Comparison of ENCODE assay signal across 13 cellular contexts in genomic region chr21:34552324-34553198, GRCh38. TPM values are rescaled to one million over a fixed set of nuclear protein-coding genes. Genes with fewer than 3 reads are reported as not detected.
DNase-seq lines count a peak whose midpoint lies in the region; ATAC-seq and TF ChIP-seq lines count a peak whose summit lies in the region.
"Had no signal": no experiment of that assay in that cellular context is flagged by ENCODE, and none has a peak within 500 bp of the region (broad histone marks: within the 10 kb centered on the region; RNA-seq: fewer than 3 reads in every experiment).

No MANE protein-coding gene starts in this region.

- peaks cover 19 to 43% (median 28%) of the 10 kb centered on the region in 11 experiments for H3K9me3 ChIP-seq in BLaER1 treated with 17β-estradiol and CSF1 and Interleukin-3, amounts not matched to agents 10 nM and 100 nM (replicated peaks in 1 of 11)
- H3K9me3 ChIP-seq in RWPE2 (ENCODE audit: severe bottlenecking) (no peaks in the 10 kb centered on the region), endodermal cell (ENCODE audit: control insufficient read depth, low read length) (peaks cover 13% of the 10 kb centered on the region), osteoblast (ENCODE audit: low read depth, low read length) (no peaks in the 10 kb centered on the region), left ventricle myocardium inferior (replicated peaks) (peaks cover 4% of the 10 kb centered on the region)
- no peaks in the 10 kb centered on the region for H3K9me3 ChIP-seq in CD4-positive, alpha-beta memory T cell (ENCODE audit: control insufficient read depth in 1 of 2, low read length in 2 of 2)

- H3K9me3 Mint-ChIP-seq in endodermal cell, result peaks cover 19% of the 10 kb centered on the region
- H3K9me3 Mint-ChIP-seq in CD4-positive, alpha-beta memory T cell, result peaks cover 2 to 13% (median 6%) of the 10 kb centered on the region in 8 donors

- 78 to 86% methylated on average over 5 to 8 of the region's 8 CpGs for WGBS in endodermal cell (ENCODE audit: insufficient coverage in 1 of 2, insufficient read length in 1 of 2), 2 experiments

- H3K4me3 Mint-ChIP-seq in endodermal cell, result no peak overlapping the region
- H3K4me3 Mint-ChIP-seq in CD4-positive, alpha-beta memory T cell, result no peak overlapping the region
- H3K4me3 Mint-ChIP-seq: activated CD8-positive, alpha-beta memory T cell treated with anti-CD3 and anti-CD28 coated beads, Interleukin-2, amount 10 ng/mL, durations not matched to agents 7 days and 5 days; B cell; T-helper 2 cell treated with Interferon-gamma antibody and Interleukin-4, amounts not matched to agents 5 μg/mL and 100 μg/mL, for 36 hours had no signal

- no peak overlapping the region for H3K9ac ChIP-seq in BLaER1 treated with 17β-estradiol and CSF1 and Interleukin-3, amounts not matched to agents 10 nM and 100 nM
- H3K9ac ChIP-seq in endodermal cell (ENCODE audit: extremely low read depth, low read length, poor library complexity, severe bottlenecking), result no peak overlapping the region
- H3K9ac ChIP-seq: KMS-11 had no signal

- H3K79me2 ChIP-seq in osteoblast (ENCODE audit: insufficient read depth, low read length), result peaks cover 2% of the 10 kb centered on the region

- no peak overlapping the region for H3K4me3 ChIP-seq in BLaER1 treated with 17β-estradiol and CSF1 and Interleukin-3, amounts not matched to agents 10 nM and 100 nM
- H3K4me3 ChIP-seq in RWPE2 (ENCODE audit: severe bottlenecking) (no peak overlapping the region), endodermal cell (ENCODE audit: low read length) (peak overlapping the region; percentile 61), osteoblast (ENCODE audit: insufficient read depth, low read length) (peak overlapping the region; percentile 51), left ventricle myocardium inferior (no peak overlapping the region)
- H3K4me3 ChIP-seq in CD4-positive, alpha-beta memory T cell (ENCODE audit: low read length in 2 of 2), result no peak overlapping the region

- no peak overlapping the region for H3K27ac Mint-ChIP-seq in endodermal cell
- no peak overlapping the region for H3K27ac Mint-ChIP-seq in CD4-positive, alpha-beta memory T cell
- H3K27ac Mint-ChIP-seq: activated CD8-positive, alpha-beta memory T cell treated with anti-CD3 and anti-CD28 coated beads, Interleukin-2, amount 10 ng/mL, durations not matched to agents 7 days and 5 days; B cell; T-helper 2 cell treated with Interferon-gamma antibody and Interleukin-4, amounts not matched to agents 5 μg/mL and 100 μg/mL, for 36 hours had no signal

- no peak overlapping the region for H3K27ac ChIP-seq in BLaER1 treated with 17β-estradiol and CSF1 and Interleukin-3, amounts not matched to agents 10 nM and 100 nM
- H3K27ac ChIP-seq in RWPE2 (ENCODE audit: poor library complexity, severe bottlenecking) (peak overlapping the region; percentile 85), endodermal cell (ENCODE audit: low read depth, low read length) (peak overlapping the region; percentile 74), osteoblast (ENCODE audit: low read depth, low read length) (peak overlapping the region; percentile 96), left ventricle myocardium inferior (replicated peaks) (no peak overlapping the region)
- no peak overlapping the region for H3K27ac ChIP-seq in CD4-positive, alpha-beta memory T cell (ENCODE audit: low read depth, low read length)
- H3K27ac ChIP-seq: KMS-11 had no signal

- H3K36me3 ChIP-seq in BLaER1 treated with 17β-estradiol and CSF1 and Interleukin-3, amounts not matched to agents 10 nM and 100 nM, result peaks cover 0 to 17% (median 6%) of the 10 kb centered on the region in 11 experiments; a peak in 5 of 22 replicates
- H3K36me3 ChIP-seq in RWPE2 (ENCODE audit: low read depth) (no peaks in the 10 kb centered on the region), endodermal cell (ENCODE audit: control insufficient read depth, insufficient read depth, low read length) (no peaks in the 10 kb centered on the region), osteoblast (ENCODE audit: insufficient read depth, low read length) (no peaks in the 10 kb centered on the region), left ventricle myocardium inferior (no peaks in the 10 kb centered on the region)
- no peaks in the 10 kb centered on the region for H3K36me3 ChIP-seq in CD4-positive, alpha-beta memory T cell (ENCODE audit: insufficient read depth, low read length)

- H3K36me3 Mint-ChIP-seq in endodermal cell (ENCODE audit: low read depth), result peaks cover 8% of the 10 kb centered on the region
- peaks cover 3 to 17% of the 10 kb centered on the region in 2 donors for H3K36me3 Mint-ChIP-seq in CD4-positive, alpha-beta memory T cell

- TF ChIP-seq CTCF in RWPE2 (IDR thresholded peaks at IDR 0.05; ENCODE audit: poor library complexity, severe bottlenecking), result no peak
- no peak for TF ChIP-seq CTCF in endodermal cell (conservative IDR thresholded peaks at IDR 0.05)
- TF ChIP-seq CTCF in osteoblast (IDR thresholded peaks at IDR 0.05; ENCODE audit: extremely low read depth, low read depth, low read length), result no peak
- no peak for TF ChIP-seq CTCF in left ventricle myocardium inferior (IDR thresholded peaks at IDR 0.05; ENCODE audit: borderline replicate concordance)

- no peak for ATAC-seq in RWPE2 (ENCODE audit: low read depth)
- ATAC-seq in GM21390 (IDR thresholded peaks at IDR 0.05; ENCODE audit: unreplicated experiment), result no peak
- ATAC-seq: activated CD8-positive, alpha-beta memory T cell treated with anti-CD3 and anti-CD28 coated beads, Interleukin-2, amount 10 ng/mL, durations not matched to agents 7 days and 5 days had no signal

- intact Hi-C loops in left ventricle myocardium inferior (cut with micrococcal nuclease), result no loop called here
- intact Hi-C loops in CD4-positive, alpha-beta memory T cell (cut with micrococcal nuclease), result no loop called here

- H4K20me1 ChIP-seq in BLaER1 treated with 17β-estradiol and CSF1 and Interleukin-3, amounts not matched to agents 10 nM and 100 nM, result no peaks in the 10 kb centered on the region
- no peaks in the 10 kb centered on the region for H4K20me1 ChIP-seq in osteoblast (ENCODE audit: insufficient read depth, low read length)

- peaks cover 10% of the 10 kb centered on the region for H3K4me1 Mint-ChIP-seq in endodermal cell
- peaks cover 0 to 4% (median 0%) of the 10 kb centered on the region in 4 donors for H3K4me1 Mint-ChIP-seq in CD4-positive, alpha-beta memory T cell
- H3K4me1 Mint-ChIP-seq: B cell had no signal

- peaks cover 4 to 15% (median 13%) of the 10 kb centered on the region in 10 experiments; a peak in 19 of 20 replicates for H3K4me1 ChIP-seq in BLaER1 treated with 17β-estradiol and CSF1 and Interleukin-3, amounts not matched to agents 10 nM and 100 nM
- H3K4me1 ChIP-seq in RWPE2 (ENCODE audit: insufficient read depth, poor library complexity, severe bottlenecking) (peaks cover 15% of the 10 kb centered on the region), endodermal cell (ENCODE audit: control insufficient read depth, insufficient read depth, low read length) (peaks cover 3% of the 10 kb centered on the region), osteoblast (ENCODE audit: insufficient read depth, low read length) (peaks cover 34% of the 10 kb centered on the region), left ventricle myocardium inferior (peaks cover 28% of the 10 kb centered on the region)
- H3K4me1 ChIP-seq in CD4-positive, alpha-beta memory T cell (ENCODE audit: insufficient read depth, low read length), result no peaks in the 10 kb centered on the region

- peak overlapping the region; percentile 42 for H2AFZ ChIP-seq in osteoblast (ENCODE audit: low read length)

- no peaks in the 10 kb centered on the region for H3K27me3 Mint-ChIP-seq in endodermal cell (ENCODE audit: insufficient read depth)
- no peaks in the 10 kb centered on the region for H3K27me3 Mint-ChIP-seq in CD4-positive, alpha-beta memory T cell
- H3K27me3 Mint-ChIP-seq: activated CD8-positive, alpha-beta memory T cell treated with anti-CD3 and anti-CD28 coated beads, Interleukin-2, amount 10 ng/mL, durations not matched to agents 7 days and 5 days; B cell had no signal

- no peaks in the 10 kb centered on the region for H3K27me3 ChIP-seq in BLaER1 treated with 17β-estradiol and CSF1 and Interleukin-3, amounts not matched to agents 10 nM and 100 nM
- H3K27me3 ChIP-seq in RWPE2 (ENCODE audit: insufficient read depth, poor library complexity, severe bottlenecking), result no peaks in the 10 kb centered on the region
- H3K27me3 ChIP-seq in endodermal cell (ENCODE audit: control insufficient read depth, insufficient read depth, low read length, poor library complexity, severe bottlenecking), result no peaks in the 10 kb centered on the region
- H3K27me3 ChIP-seq in osteoblast (ENCODE audit: insufficient read depth, low read length), result no peaks in the 10 kb centered on the region
- no peaks in the 10 kb centered on the region for H3K27me3 ChIP-seq in left ventricle myocardium inferior (ENCODE audit: low read depth)
- no peaks in the 10 kb centered on the region for H3K27me3 ChIP-seq in CD4-positive, alpha-beta memory T cell (ENCODE audit: insufficient read depth, low read length)

- CTCF ChIA-PET in CD4-positive, alpha-beta memory T cell (lab: Charles Lee; ENCODE audit: partially characterized antibody), result no interaction called here

- DNase-seq in RWPE2 (ENCODE audit: low spot score), result no peak
- DNase-seq in endodermal cell, result no peak
- DNase-seq in osteoblast (ENCODE audit: insufficient read length, low spot score, missing footprints), result no peak
- DNase-seq in left ventricle myocardium inferior, result no peak
- no peak for DNase-seq in NCI-H526 (lab: John Stamatoyannopoulos, UW)
- DNase-seq in CD4-positive, alpha-beta memory T cell, result no peak
- DNase-seq: activated CD8-positive, alpha-beta memory T cell treated with anti-CD3 and anti-CD28 coated beads, Interleukin-2, amount 10 ng/mL, durations not matched to agents 7 days and 5 days; NCI-H2227 treated with DMSO at 0.1 percent for 48 hours had no signal

- peak overlapping the region; percentile 2 to 64 (median 32); a peak in 17 of 22 replicates for H3K4me2 ChIP-seq in BLaER1 treated with 17β-estradiol and CSF1 and Interleukin-3, amounts not matched to agents 10 nM and 100 nM
- H3K4me2 ChIP-seq in osteoblast (ENCODE audit: insufficient read depth, low read length), result peak overlapping the region; percentile 82

- POLR2A ChIA-PET in CD4-positive, alpha-beta memory T cell (lab: Charles Lee; ENCODE audit: partially characterized antibody), result no interaction called here

RNA-seq across cellular contexts. Expression of gene KCNE1, which starts 40.6 kb away (rescaled TPM):
- total RNA-seq in endodermal cell (under 1 TPM in 1 of 2 donors, not detected in 1; 0.24 TPM), osteoblast (0.29 and 0.72 TPM in 2 replicates), left ventricle myocardium inferior (4.8 TPM)
- 0.14 TPM for polyA plus RNA-seq in endodermal cell (2013, experiment 1 of 2)
- 0.25 TPM for polyA plus RNA-seq in endodermal cell (2013, experiment 2 of 2)
- under 1 TPM; 0.17 to 0.22 TPM for total RNA-seq in CD4-positive, alpha-beta memory T cell
- polyA plus RNA-seq in CD4-positive, alpha-beta memory T cell, result under 1 TPM in 1 of 2 donors, not detected in 1; 0.14 TPM

Comparison
In these comparisons a context has a peak if more than half of its experiments do, and no peak if none do; other contexts are left out.
1. H3K27ac ChIP-seq: peak in RWPE2 (single experiment), endodermal cell (single experiment) and osteoblast (single experiment); none in BLaER1 treated with 17β-estradiol and CSF1 and Interleukin-3, amounts not matched to agents 10 nM and 100 nM (0 of 11), left ventricle myocardium inferior (single experiment) and CD4-positive, alpha-beta memory T cell (single experiment).
2. H3K4me3 ChIP-seq: peak in endodermal cell (single experiment) and osteoblast (single experiment); none in BLaER1 treated with 17β-estradiol and CSF1 and Interleukin-3, amounts not matched to agents 10 nM and 100 nM (0 of 10), RWPE2 (single experiment), left ventricle myocardium inferior (single experiment) and CD4-positive, alpha-beta memory T cell (0 of 2).